8 cellular contexts compared by ENCODE assay signal in genomic region chr15:68924866-68925599, GRCh38. TPM values are rescaled to one million over a fixed set of nuclear protein-coding genes. Genes with fewer than 3 reads are reported as not detected.
DNase-seq lines count a peak whose midpoint lies in the region; ATAC-seq and FAIRE-seq lines count a peak whose summit lies in the region.

No MANE protein-coding gene starts in this region.

- no CpG with 5 or more reads among the region's 8 CpGs for WGBS in mesendoderm (ENCODE audit: extremely low coverage, insufficient coverage, low lambda C conversion rate)

- H3K9ac ChIP-seq in mesendoderm (ENCODE audit: low read length) = no peak overlapping the region

- no peak overlapping the region for H2BK15ac ChIP-seq in mesendoderm (replicated peaks; ENCODE audit: low read depth)

- H3K56ac ChIP-seq in mesendoderm (ENCODE audit: low read length) = no peak overlapping the region

- no peak overlapping the region for H3K4me2 ChIP-seq in mesendoderm (ENCODE audit: low read length)

- H3K79me2 ChIP-seq in mesendoderm (ENCODE audit: control insufficient read depth, insufficient read depth, low read length) = no peaks in the 10 kb centered on the region

- H2BK120ac ChIP-seq in mesendoderm (ENCODE audit: low read depth, low read length) = no peak overlapping the region

- H4K8ac ChIP-seq in mesendoderm (ENCODE audit: low read depth, low read length) = no peak overlapping the region

- H3K4ac ChIP-seq in mesendoderm (ENCODE audit: low read depth, low read length) = no peak overlapping the region

- no peaks in the 10 kb centered on the region for H3K4me1 ChIP-seq in mesendoderm (ENCODE audit: control insufficient read depth, low read depth, low read length)

- peak; percentile 31 for DNase-seq in CMK (ENCODE audit: low read depth)
- peak; percentile 45 for DNase-seq in HS-5 (ENCODE audit: low read depth)
- DNase-seq in NCI-H82 treated with DMSO at 0.1 percent for 48 hours (lab: John Stamatoyannopoulos, UW; ENCODE audit: unreplicated experiment) = peak; percentile 66
- peak; percentile 10 to 33 for DNase-seq in activated CD8-positive, alpha-beta memory T cell treated with anti-CD3 and anti-CD28 coated beads for 1 hour (ENCODE audit: extremely low read depth in 1 of 2, low read depth in 1 of 2)
- DNase-seq in mesendoderm = peak; percentile 88
- DNase-seq in stimulated activated CD8-positive, alpha-beta memory T cell treated with anti-CD3 and anti-CD28 coated beads, Interleukin-7, amount 100 ng/mL, for 24 hours (ENCODE audit: low read depth) = peak; percentile 16

- no peak overlapping the region for H4K5ac ChIP-seq in mesendoderm (ENCODE audit: low read length)

- no peak for ATAC-seq in HG03571 (IDR thresholded peaks at IDR 0.05; ENCODE audit: unreplicated experiment)

- no peak overlapping the region for H3K27ac ChIP-seq in mesendoderm (ENCODE audit: low read depth, low read length)

- peak; percentile 55 for FAIRE-seq in endometrium (lab: Jason Lieb, UNC)

- no peak overlapping the region for H3K18ac ChIP-seq in mesendoderm (ENCODE audit: low read length)

- H3K79me1 ChIP-seq in mesendoderm (ENCODE audit: low read length) = no peaks in the 10 kb centered on the region

- H2BK5ac ChIP-seq in mesendoderm (ENCODE audit: low read length) = no peak overlapping the region

- no peak overlapping the region for H3K23ac ChIP-seq in mesendoderm (ENCODE audit: low read length)

- H3K36me3 ChIP-seq in mesendoderm (ENCODE audit: control insufficient read depth, insufficient read depth, low read length) = no peaks in the 10 kb centered on the region

- no peaks in the 10 kb centered on the region for H3K27me3 ChIP-seq in mesendoderm (ENCODE audit: insufficient read depth, low read length, poor library complexity)

- H3K4me3 ChIP-seq in mesendoderm (ENCODE audit: low read length) = no peak overlapping the region

- no peak overlapping the region for H2AK5ac ChIP-seq in mesendoderm (ENCODE audit: low read length)

RNA-seq across cellular contexts. Expression of gene SPESP1, which starts 5.3 kb away (rescaled TPM):
- not detected for polyA plus RNA-seq in mesendoderm (2013, experiment 1 of 2)
- not detected for polyA plus RNA-seq in mesendoderm (2013, experiment 2 of 2)

Comparison
In these comparisons a context has a peak if more than half of its experiments do, and no peak if none do; other contexts are left out.
1. DNase-seq: peak in every context shown above with its lines; median percentile 88 in mesendoderm; 66 in NCI-H82 treated with DMSO at 0.1 percent for 48 hours; 45 in HS-5; 31 in CMK; 22 in activated CD8-positive, alpha-beta memory T cell treated with anti-CD3 and anti-CD28 coated beads for 1 hour; 16 in stimulated activated CD8-positive, alpha-beta memory T cell treated with anti-CD3 and anti-CD28 coated beads, Interleukin-7, amount 100 ng/mL, for 24 hours.